In the genomic region with DNA sequence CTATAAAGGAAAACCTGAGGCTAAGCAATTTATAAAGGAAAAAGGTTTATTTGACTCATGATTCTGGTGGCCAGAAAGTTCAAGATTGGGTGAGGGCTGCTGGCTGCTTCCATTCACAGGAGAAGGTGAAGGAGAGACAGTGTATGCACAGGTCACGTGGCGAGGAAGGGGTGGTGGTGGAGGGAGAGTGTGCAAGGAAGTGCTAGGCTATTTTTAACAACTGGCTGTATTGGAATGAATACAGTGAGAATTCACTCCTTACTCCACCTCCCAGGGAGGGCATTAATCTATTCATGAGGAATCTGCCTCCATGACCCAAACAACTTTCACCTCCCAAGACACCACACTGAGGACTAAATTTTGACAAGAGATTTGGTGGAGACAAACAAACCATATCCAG, we compare ENCODE assay signal across 17 cellular contexts. TPM values are rescaled to one million over a fixed set of nuclear protein-coding genes. Genes with fewer than 3 reads are reported as not detected.
DNase-seq lines count a peak whose midpoint lies in the region; ATAC-seq and TF ChIP-seq lines count a peak whose summit lies in the region.
"Had no signal": no experiment of that assay in that cellular context is flagged by ENCODE, and none has a peak within 500 bp of the region (broad histone marks: within the 10 kb centered on the region; RNA-seq: fewer than 3 reads in every experiment).

No MANE protein-coding gene starts in this region.

- H3K79me2 ChIP-seq in PC-3 (ENCODE audit: low read length) = no peaks in the 10 kb centered on the region

- no peak overlapping the region for H3K9ac ChIP-seq in PC-3 (ENCODE audit: low read length)

- H3K27me3 ChIP-seq in cardiac muscle cell (no peaks in the 10 kb centered on the region), PC-3 (ENCODE audit: low read length) (no peaks in the 10 kb centered on the region)

- intact Hi-C loops in activated CD4-positive, alpha-beta memory T cell treated with anti-CD3 and anti-CD28 coated beads for 36 hours (cut with micrococcal nuclease) = no loop called here
- intact Hi-C loops in PC-3 (cut with micrococcal nuclease) = no loop called here

- DNase-seq in activated CD4-positive, alpha-beta memory T cell treated with anti-CD3 and anti-CD28 coated beads, Interleukin-2, amount 10 ng/mL, durations not matched to agents 7 days and 5 days = no peak
- no peak for DNase-seq in activated CD4-positive, alpha-beta memory T cell treated with anti-CD3 and anti-CD28 coated beads for 36 hours
- peak; percentile 21 for DNase-seq in SK-MEL-5 (ENCODE audit: low read depth, low spot score)
- DNase-seq in cardiac muscle cell (ENCODE audit: low read depth in 1 of 2, low spot score in 1 of 2) = peak in 1 of 2 donors; percentile 41
- no peak for DNase-seq in mesothelial cell of epicardium (ENCODE audit: low spot score in 2 of 2, unreplicated experiment in 2 of 2)
- no peak for DNase-seq in OCI-M2 (lab: John Stamatoyannopoulos, UW; ENCODE audit: unreplicated experiment)
- no peak for DNase-seq in PC-3
- DNase-seq: CD8-positive, alpha-beta T cell; H7; NCI-H1092 treated with DMSO at 0.1 percent for 48 hours; NCI-H1694 treated with DMSO at 0.1 percent for 48 hours; NCI-H345; NCI-H526 treated with DMSO at 0.1 percent for 48 hours; SHP77 had no signal

- H4K20me1 ChIP-seq in PC-3 (ENCODE audit: low read length) = no peaks in the 10 kb centered on the region

- H3K4me3 ChIP-seq in cardiac muscle cell = no peak overlapping the region
- H3K4me3 ChIP-seq in PC-3 (ENCODE audit: low read length) = no peak overlapping the region

- no TSS peak for BruUV-seq in PC-3 (replicated peaks; lab: Mats Ljungman, UMichigan)

- peaks cover 5% of the 10 kb centered on the region for H3K27me3 Mint-ChIP-seq in activated CD4-positive, alpha-beta memory T cell treated with anti-CD3 and anti-CD28 coated beads, Interleukin-2, amount 10 ng/mL, durations not matched to agents 7 days and 5 days
- H3K27me3 Mint-ChIP-seq in activated CD4-positive, alpha-beta memory T cell treated with anti-CD3 and anti-CD28 coated beads for 36 hours = peaks cover 2% of the 10 kb centered on the region
- no peaks in the 10 kb centered on the region for H3K27me3 Mint-ChIP-seq in mesothelial cell of epicardium (ENCODE audit: low read depth)

- no peaks in the 10 kb centered on the region for H3K9me2 ChIP-seq in PC-3 (replicated peaks; ENCODE audit: low read length)

- H3F3A ChIP-seq in PC-3 (ENCODE audit: low read length, unreplicated experiment) = no peaks in the 10 kb centered on the region

- H3K9me3 ChIP-seq in cardiac muscle cell (ENCODE audit: low read depth) (no peaks in the 10 kb centered on the region), PC-3 (ENCODE audit: low read length) (no peaks in the 10 kb centered on the region)

- H3K27ac ChIP-seq in cardiac muscle cell (peak overlapping the region; percentile 57), PC-3 (ENCODE audit: low read length) (no peak overlapping the region)
- H3K27ac ChIP-seq: 22Rv1 had no signal

- no peak for TF ChIP-seq CTCF in cardiac muscle cell (IDR thresholded peaks at IDR 0.05; ENCODE audit: low read depth, low read length)
- TF ChIP-seq CTCF in mesothelial cell of epicardium (IDR thresholded peaks at IDR 0.05; ENCODE audit: unreplicated experiment) = no peak
- no peak for TF ChIP-seq CTCF in PC-3 (conservative IDR thresholded peaks at IDR 0.05; ENCODE audit: low read depth, low read length)

- H3K9me3 Mint-ChIP-seq in activated CD4-positive, alpha-beta memory T cell treated with anti-CD3 and anti-CD28 coated beads, Interleukin-2, amount 10 ng/mL, durations not matched to agents 7 days and 5 days = no peaks in the 10 kb centered on the region
- H3K9me3 Mint-ChIP-seq in activated CD4-positive, alpha-beta memory T cell treated with anti-CD3 and anti-CD28 coated beads for 36 hours = no peaks in the 10 kb centered on the region
- peaks cover 12% of the 10 kb centered on the region for H3K9me3 Mint-ChIP-seq in mesothelial cell of epicardium
- H3K9me3 Mint-ChIP-seq: CD8-positive, alpha-beta T cell had no signal

- no peak overlapping the region for H3K4me3 Mint-ChIP-seq in activated CD4-positive, alpha-beta memory T cell treated with anti-CD3 and anti-CD28 coated beads, Interleukin-2, amount 10 ng/mL, durations not matched to agents 7 days and 5 days
- no peak overlapping the region for H3K4me3 Mint-ChIP-seq in activated CD4-positive, alpha-beta memory T cell treated with anti-CD3 and anti-CD28 coated beads for 36 hours
- no peak overlapping the region for H3K4me3 Mint-ChIP-seq in mesothelial cell of epicardium
- H3K4me3 Mint-ChIP-seq: CD8-positive, alpha-beta T cell had no signal

- no peak for ATAC-seq in GM18858 (IDR thresholded peaks at IDR 0.05; ENCODE audit: unreplicated experiment)
- ATAC-seq in PC-3 = no peak
- ATAC-seq: CD8-positive, alpha-beta T cell; Panc1 had no signal

- H3K36me3 ChIP-seq in cardiac muscle cell (no peaks in the 10 kb centered on the region), PC-3 (ENCODE audit: low read depth, low read length) (no peaks in the 10 kb centered on the region)

- in situ Hi-C loops in SK-MEL-5 (cut with HindIII; ENCODE audit: low pct_unique_long_range_greater_than_20kb, low sequenced_read_pairs) = no loop called here

- H2AFZ ChIP-seq in PC-3 (ENCODE audit: low read length) = no peak overlapping the region

- H3K36me3 Mint-ChIP-seq in activated CD4-positive, alpha-beta memory T cell treated with anti-CD3 and anti-CD28 coated beads, Interleukin-2, amount 10 ng/mL, durations not matched to agents 7 days and 5 days (ENCODE audit: low read depth) = no peaks in the 10 kb centered on the region
- H3K36me3 Mint-ChIP-seq in activated CD4-positive, alpha-beta memory T cell treated with anti-CD3 and anti-CD28 coated beads for 36 hours = no peaks in the 10 kb centered on the region
- peaks cover 7% of the 10 kb centered on the region for H3K36me3 Mint-ChIP-seq in mesothelial cell of epicardium
- H3K36me3 Mint-ChIP-seq: CD8-positive, alpha-beta T cell had no signal

- H3K4me2 ChIP-seq in PC-3 (ENCODE audit: low read length) = no peak overlapping the region

- CTCF ChIA-PET in activated CD4-positive, alpha-beta memory T cell treated with anti-CD3 and anti-CD28 coated beads, Interleukin-2, amount 10 ng/mL, durations not matched to agents 7 days and 5 days (lab: Charles Lee) = interaction anchor here (1.2 kb wide), 1 partner anchor 205 kb away, joined by 3 read pairs; no protein-coding TSS in a partner anchor
- CTCF ChIA-PET in activated CD4-positive, alpha-beta memory T cell treated with anti-CD3 and anti-CD28 coated beads for 36 hours (lab: Charles Lee) = no interaction called here
- CTCF ChIA-PET in PC-3 (lab: Charles Lee) = no interaction called here

- H3K4me1 Mint-ChIP-seq in activated CD4-positive, alpha-beta memory T cell treated with anti-CD3 and anti-CD28 coated beads, Interleukin-2, amount 10 ng/mL, durations not matched to agents 7 days and 5 days = peaks cover 37% of the 10 kb centered on the region
- peaks cover 13% of the 10 kb centered on the region for H3K4me1 Mint-ChIP-seq in activated CD4-positive, alpha-beta memory T cell treated with anti-CD3 and anti-CD28 coated beads for 36 hours (ENCODE audit: low read depth)
- H3K4me1 Mint-ChIP-seq in mesothelial cell of epicardium = peaks cover 31% of the 10 kb centered on the region

- peak overlapping the region; percentile 73 for H3K27ac Mint-ChIP-seq in activated CD4-positive, alpha-beta memory T cell treated with anti-CD3 and anti-CD28 coated beads, Interleukin-2, amount 10 ng/mL, durations not matched to agents 7 days and 5 days
- no peak overlapping the region for H3K27ac Mint-ChIP-seq in activated CD4-positive, alpha-beta memory T cell treated with anti-CD3 and anti-CD28 coated beads for 36 hours
- peak overlapping the region; percentile 13 for H3K27ac Mint-ChIP-seq in mesothelial cell of epicardium
- H3K27ac Mint-ChIP-seq: CD8-positive, alpha-beta T cell had no signal

- peaks cover 49% of the 10 kb centered on the region for H3K4me1 ChIP-seq in cardiac muscle cell (ENCODE audit: low read depth)
- no peaks in the 10 kb centered on the region for H3K4me1 ChIP-seq in PC-3 (ENCODE audit: insufficient read depth, low read length)

- POLR2A ChIA-PET in activated CD4-positive, alpha-beta memory T cell treated with anti-CD3 and anti-CD28 coated beads, Interleukin-2, amount 10 ng/mL, durations not matched to agents 7 days and 5 days (lab: Charles Lee) = interaction anchor here (0.7 kb wide), 1 partner anchor 177 kb away, joined by 3 read pairs; no protein-coding TSS in a partner anchor
- POLR2A ChIA-PET in activated CD4-positive, alpha-beta memory T cell treated with anti-CD3 and anti-CD28 coated beads for 36 hours (lab: Charles Lee) = no interaction called here
- POLR2A ChIA-PET in PC-3 (lab: Charles Lee; ENCODE audit: unreplicated experiment) = no interaction called here

RNA-seq across cellular contexts. Expression of a gene that starts 51.0 kb away (rescaled TPM):
- total RNA-seq in activated CD4-positive, alpha-beta memory T cell treated with anti-CD3 and anti-CD28 coated beads, Interleukin-2, amount 10 ng/mL, durations not matched to agents 7 days and 5 days = under 1 TPM; 0.58 to 0.81 TPM
- total RNA-seq in activated CD4-positive, alpha-beta memory T cell treated with anti-CD3 and anti-CD28 coated beads for 36 hours = 1 to 10 TPM; 2.7 to 2.8 TPM
- 2.0 and 2.6 TPM in 2 replicates for total RNA-seq in SK-MEL-5 (2014; rRNA removed; shearing (Covaris generic))
- polyA plus RNA-seq in SK-MEL-5 (2015; cell fraction: cytosol; rRNA removed) = 1.2 and 1.6 TPM in 2 replicates
- polyA plus RNA-seq in SK-MEL-5 (2015; cell fraction: nucleus; rRNA removed) = 1.8 and 3.6 TPM in 2 replicates
- total RNA-seq in cardiac muscle cell = 22.2 and 47.5 TPM in 2 replicates
- polyA plus RNA-seq in cardiac muscle cell = 20.6 and 30.2 TPM in 2 replicates
- 40.2 to 42.4 TPM (median 41.7 TPM) in 3 replicates for total RNA-seq in mesothelial cell of epicardium
- total RNA-seq in PC-3 (2014; rRNA removed) = 4.4 and 6.8 TPM in 2 replicates
